18 cellular contexts compared by ENCODE assay signal in the genomic region with DNA sequence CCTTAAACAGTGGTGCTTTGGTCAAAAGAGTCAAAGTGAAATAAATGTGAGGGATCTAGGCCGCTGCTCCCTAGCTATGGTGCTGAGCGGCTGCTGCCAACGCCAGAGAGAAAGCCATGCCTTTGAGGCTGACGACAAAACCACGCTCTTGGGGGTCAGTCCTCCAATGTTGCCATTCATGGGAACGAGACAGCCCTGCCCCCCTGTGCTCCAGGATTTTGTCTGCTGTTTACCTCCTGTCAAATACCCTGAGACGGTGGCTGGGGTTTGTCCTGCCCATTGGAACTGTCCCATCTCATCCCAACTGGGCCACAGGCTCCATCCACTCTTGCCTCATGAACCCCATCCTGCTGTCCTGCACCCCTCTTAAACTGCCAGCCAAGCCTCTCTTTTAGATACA.
"Had no signal": no experiment of that assay in that cellular context is flagged by ENCODE, and none has a peak within 500 bp of the region (broad histone marks: within the 10 kb centered on the region; RNA-seq: fewer than 3 reads in every experiment).

No MANE protein-coding gene starts in this region.

- H3K4me3 ChIP-seq: breast epithelium, heart right ventricle, stomach had no signal

- H3K36me3 ChIP-seq: breast epithelium, heart right ventricle, stomach had no signal

- H3K9me3 Mint-ChIP-seq: activated CD4-positive, alpha-beta T cell treated with anti-CD3 and anti-CD28 coated beads, Interleukin-2, amount 10 ng/mL, durations not matched to agents 24 days and 14 days; activated CD8-positive, alpha-beta T cell treated with anti-CD3 and anti-CD28 coated beads for 36 hours; activated naive CD4-positive, alpha-beta T cell treated with anti-CD3 and anti-CD28 coated beads, Interleukin-2, amount 10 ng/mL, durations not matched to agents 7 days and 5 days; activated naive CD8-positive, alpha-beta T cell treated with anti-CD3 and anti-CD28 coated beads, Interleukin-2, amount 50 U/mL, for 24 hours; activated T-cell treated with anti-CD3 and anti-CD28 coated beads, Interleukin-2, amount 50 U/mL, for 24 hours; memory B cell; naive thymus-derived CD4-positive, alpha-beta T cell; stimulated activated effector memory CD8-positive, alpha-beta T cell treated with anti-CD3 and anti-CD28 coated beads, Interleukin-12 subunit alpha, Interleukin-12 subunit beta, amount 100 ng/mL, for 72 hours had no signal

- H3K4me1 ChIP-seq: breast epithelium had no signal

- ATAC-seq: activated CD8-positive, alpha-beta T cell treated with anti-CD3 and anti-CD28 coated beads for 36 hours; activated naive CD8-positive, alpha-beta T cell treated with anti-CD3 and anti-CD28 coated beads, Interleukin-2, amount 50 U/mL, for 24 hours; naive thymus-derived CD4-positive, alpha-beta T cell; SK-N-SH treated with all-trans-retinoic acid at 6 μM for 48 hours; stimulated activated effector memory CD8-positive, alpha-beta T cell treated with anti-CD3 and anti-CD28 coated beads, Interleukin-12 subunit alpha, Interleukin-12 subunit beta, amount 100 ng/mL, for 72 hours had no signal

- DNase-seq: activated CD4-positive, alpha-beta T cell treated with anti-CD3 and anti-CD28 coated beads, Interleukin-2, amount 10 ng/mL, durations not matched to agents 24 days and 14 days; activated CD8-positive, alpha-beta T cell treated with anti-CD3 and anti-CD28 coated beads for 36 hours; activated naive CD4-positive, alpha-beta T cell treated with anti-CD3 and anti-CD28 coated beads, Interleukin-2, amount 10 ng/mL, durations not matched to agents 7 days and 5 days; activated naive CD8-positive, alpha-beta T cell treated with anti-CD3 and anti-CD28 coated beads, Interleukin-2, amount 50 U/mL, for 24 hours; activated T-cell treated with anti-CD3 and anti-CD28 coated beads, Interleukin-2, amount 50 U/mL, for 24 hours; aorta; heart right ventricle; kidney glomerular epithelial cell; naive thymus-derived CD4-positive, alpha-beta T cell; occipital lobe; SHP77; stimulated activated CD4-positive, alpha-beta T cell treated with anti-CD3 and anti-CD28 coated beads, Interleukin-4, amount 100 ng/mL, for 24 hours; stomach; T1000 had no signal

- H3K36me3 Mint-ChIP-seq: activated naive CD4-positive, alpha-beta T cell treated with anti-CD3 and anti-CD28 coated beads, Interleukin-2, amount 10 ng/mL, durations not matched to agents 7 days and 5 days; memory B cell; naive thymus-derived CD4-positive, alpha-beta T cell; stimulated activated effector memory CD8-positive, alpha-beta T cell treated with anti-CD3 and anti-CD28 coated beads, Interleukin-12 subunit alpha, Interleukin-12 subunit beta, amount 100 ng/mL, for 72 hours had no signal

- H3K27ac Mint-ChIP-seq: activated CD4-positive, alpha-beta T cell treated with anti-CD3 and anti-CD28 coated beads, Interleukin-2, amount 10 ng/mL, durations not matched to agents 24 days and 14 days; activated CD8-positive, alpha-beta T cell treated with anti-CD3 and anti-CD28 coated beads for 36 hours; activated naive CD4-positive, alpha-beta T cell treated with anti-CD3 and anti-CD28 coated beads, Interleukin-2, amount 10 ng/mL, durations not matched to agents 7 days and 5 days; activated naive CD8-positive, alpha-beta T cell treated with anti-CD3 and anti-CD28 coated beads, Interleukin-2, amount 50 U/mL, for 24 hours; activated T-cell treated with anti-CD3 and anti-CD28 coated beads, Interleukin-2, amount 50 U/mL, for 24 hours; memory B cell; naive thymus-derived CD4-positive, alpha-beta T cell; stimulated activated effector memory CD8-positive, alpha-beta T cell treated with anti-CD3 and anti-CD28 coated beads, Interleukin-12 subunit alpha, Interleukin-12 subunit beta, amount 100 ng/mL, for 72 hours had no signal

- H3K27me3 ChIP-seq: breast epithelium, heart right ventricle, stomach had no signal

- H3K9me3 ChIP-seq: breast epithelium, heart right ventricle, stomach had no signal

- H3K4me1 Mint-ChIP-seq: activated CD4-positive, alpha-beta T cell treated with anti-CD3 and anti-CD28 coated beads, Interleukin-2, amount 10 ng/mL, durations not matched to agents 24 days and 14 days; activated naive CD4-positive, alpha-beta T cell treated with anti-CD3 and anti-CD28 coated beads, Interleukin-2, amount 10 ng/mL, durations not matched to agents 7 days and 5 days; activated naive CD8-positive, alpha-beta T cell treated with anti-CD3 and anti-CD28 coated beads, Interleukin-2, amount 50 U/mL, for 24 hours had no signal

- H3K4me3 Mint-ChIP-seq: activated CD4-positive, alpha-beta T cell treated with anti-CD3 and anti-CD28 coated beads, Interleukin-2, amount 10 ng/mL, durations not matched to agents 24 days and 14 days; activated CD8-positive, alpha-beta T cell treated with anti-CD3 and anti-CD28 coated beads for 36 hours; activated naive CD4-positive, alpha-beta T cell treated with anti-CD3 and anti-CD28 coated beads, Interleukin-2, amount 10 ng/mL, durations not matched to agents 7 days and 5 days; activated naive CD8-positive, alpha-beta T cell treated with anti-CD3 and anti-CD28 coated beads, Interleukin-2, amount 50 U/mL, for 24 hours; activated T-cell treated with anti-CD3 and anti-CD28 coated beads, Interleukin-2, amount 50 U/mL, for 24 hours; memory B cell; naive thymus-derived CD4-positive, alpha-beta T cell; stimulated activated effector memory CD8-positive, alpha-beta T cell treated with anti-CD3 and anti-CD28 coated beads, Interleukin-12 subunit alpha, Interleukin-12 subunit beta, amount 100 ng/mL, for 72 hours had no signal

- H3K27ac ChIP-seq: breast epithelium, stomach had no signal
